Comparison of ENCODE assay signal across 22 cellular contexts in genomic region chr1:52070704-52071103, GRCh38.
"Had no signal": no experiment of that assay in that cellular context is flagged by ENCODE, and none has a peak within 500 bp of the region (broad histone marks: within the 10 kb centered on the region; RNA-seq: fewer than 3 reads in every experiment).

No MANE protein-coding gene starts in this region.

- H3K9ac ChIP-seq: KMS-11, SK-N-SH had no signal

- DNase-seq: Kasumi-1, MV-4-11, NCI-H1048, NCI-H1105, NCI-H1417, NCI-H1436 treated with DMSO at 0.1 percent for 48 hours, NCI-H1694, NCI-H187 treated with DMSO at 0.1 percent for 48 hours, NCI-H2029 treated with DMSO at 0.1 percent for 48 hours, NCI-H2171 treated with DMSO at 0.1 percent for 48 hours, NCI-H2227 treated with DMSO at 0.1 percent for 48 hours, NCI-H524, NCI-H526 treated with DMSO at 0.1 percent for 48 hours, NCI-H748 treated with DMSO at 0.1 percent for 48 hours, Right ventricle myocardium superior, RPMI8226, SIG-M5, SK-N-SH had no signal

- H3K9me3 ChIP-seq: SJSA1, SK-N-SH had no signal

- H3K4me3 ChIP-seq: K562, SJSA1 had no signal

- H3K27ac ChIP-seq: KMS-11, SJSA1 had no signal

- H3K9me3 Mint-ChIP-seq: IgD-negative memory B cell had no signal

- H3K4me1 ChIP-seq: SJSA1 had no signal

- H3K27me3 Mint-ChIP-seq: IgD-negative memory B cell had no signal

- H3K4me3 Mint-ChIP-seq: IgD-negative memory B cell had no signal

- H3K27me3 ChIP-seq: SJSA1 had no signal
